In genomic region chr6:77063494-77063893, GRCh38 we compare ENCODE assay signal across 18 cellular contexts.
DNase-seq lines count a peak whose midpoint lies in the region; ATAC-seq, FAIRE-seq and TF ChIP-seq lines count a peak whose summit lies in the region.
"Had no signal": no experiment of that assay in that cellular context is flagged by ENCODE, and none has a peak within 500 bp of the region (broad histone marks: within the 10 kb centered on the region; RNA-seq: fewer than 3 reads in every experiment).

No MANE protein-coding gene starts in this region.

- ATAC-seq in WTC11 (peak; percentile 66), HG03025 (IDR thresholded peaks at IDR 0.05; ENCODE audit: low FRiP score, unreplicated experiment) (no peak)
- ATAC-seq: A549; CD8-positive, alpha-beta T cell had no signal

- H3K4me1 Mint-ChIP-seq in WTC11, result no peaks in the 10 kb centered on the region
- H3K4me1 Mint-ChIP-seq in chondrocyte (ENCODE audit: low read depth), result no peaks in the 10 kb centered on the region
- H3K4me1 Mint-ChIP-seq: B cell had no signal

- no peak for TF ChIP-seq POLR2A in GM12891 (IDR thresholded peaks at IDR 0.05; ENCODE audit: low read depth, low read length)

- no peaks in the 10 kb centered on the region; the same call in 1 of the 2 replicates for H3K36me3 Mint-ChIP-seq in WTC11
- H3K36me3 Mint-ChIP-seq in chondrocyte (ENCODE audit: low read depth), result peaks cover 1% of the 10 kb centered on the region
- H3K36me3 Mint-ChIP-seq: CD8-positive, alpha-beta T cell had no signal

- TF ChIP-seq CTCF in WTC11 (IDR thresholded peaks at IDR 0.05), result no peak
- no peak for TF ChIP-seq CTCF in chondrocyte (IDR thresholded peaks at IDR 0.05)

- DNase-seq in WTC11 (ENCODE audit: low spot score), result peak; percentile 10
- DNase-seq in chondrocyte (ENCODE audit: low spot score), result peak; percentile 70
- DNase-seq in posterior vena cava (ENCODE audit: low spot score), result peak; percentile 72
- no peak for DNase-seq in GM12891 (ENCODE audit: insufficient read length, low spot score)
- no peak for DNase-seq in DMS153 (lab: John Stamatoyannopoulos, UW)
- DNase-seq: AML-193; Caco-2; Calu3; CD4-positive, alpha-beta T cell; CD8-positive, alpha-beta T cell; DMS 273 treated with DMSO at 0.1 percent for 48 hours; DMS79 treated with DMSO at 0.1 percent for 48 hours; GF-D8 had no signal

- H3K27me3 Mint-ChIP-seq in WTC11 (ENCODE audit: low read depth) (no peaks in the 10 kb centered on the region), chondrocyte (ENCODE audit: low read depth) (peaks cover 2% of the 10 kb centered on the region)
- H3K27me3 Mint-ChIP-seq: B cell; CD4-positive, alpha-beta T cell had no signal

- H3K4me3 Mint-ChIP-seq in WTC11 (no peak overlapping the region), chondrocyte (ENCODE audit: unreplicated experiment) (no peak overlapping the region)
- H3K4me3 Mint-ChIP-seq: B cell; CD4-positive, alpha-beta T cell; CD8-positive, alpha-beta T cell had no signal

- no peak for FAIRE-seq in GM12891 (lab: Jason Lieb, UNC)
- FAIRE-seq: A549, G401.6, GM19239 had no signal

- no peak overlapping the region for H3K27ac Mint-ChIP-seq in WTC11
- no peak overlapping the region for H3K27ac Mint-ChIP-seq in chondrocyte (ENCODE audit: unreplicated experiment)
- H3K27ac Mint-ChIP-seq: B cell; CD4-positive, alpha-beta T cell; CD8-positive, alpha-beta T cell had no signal

- POLR2A ChIA-PET in WTC11 (lab: Charles Lee), result no interaction called here

- intact Hi-C loops in posterior vena cava (cut with DNase I), result loop anchor here in 1 of 2 donors (5.0 kb wide), 1 partner anchor 786 kb away; no protein-coding TSS in a partner anchor

- H3K9me3 Mint-ChIP-seq in WTC11 (peaks cover 15% of the 10 kb centered on the region), chondrocyte (ENCODE audit: low read depth) (peaks cover 9% of the 10 kb centered on the region)

- CTCF ChIA-PET in WTC11 (lab: Charles Lee), result no interaction called here

TF ChIP-seq in WTC11, 78 proteins besides CTCF, POLR2A, EP300 and RAD21:
- TF ChIP-seq MXD4 (CRISPR knock-in tag; IDR thresholded peaks at IDR 0.05; ENCODE audit: borderline replicate concordance) (no peak), TEAD1 (CRISPR knock-in tag; IDR thresholded peaks at IDR 0.05) (no peak), FOXK1 (CRISPR knock-in tag; IDR thresholded peaks at IDR 0.05) (no peak)

TF ChIP-seq in GM12891, 5 proteins besides CTCF, POLR2A, EP300 and RAD21:
- TF ChIP-seq POLR2AphosphoS5 (IDR thresholded peaks at IDR 0.05; ENCODE audit: low read depth, low read length) (no peak), TAF1 (IDR thresholded peaks at IDR 0.05; ENCODE audit: low read depth, low read length) (no peak)

Comparison
In these comparisons a context has a peak if more than half of its experiments do, and no peak if none do; other contexts are left out.
1. DNase-seq: peak in WTC11 (single experiment), chondrocyte (single experiment) and posterior vena cava (single experiment); none in GM12891 (single experiment) and DMS153 (single experiment).